ENCODE assay signal across 10 cellular contexts in the genomic region with DNA sequence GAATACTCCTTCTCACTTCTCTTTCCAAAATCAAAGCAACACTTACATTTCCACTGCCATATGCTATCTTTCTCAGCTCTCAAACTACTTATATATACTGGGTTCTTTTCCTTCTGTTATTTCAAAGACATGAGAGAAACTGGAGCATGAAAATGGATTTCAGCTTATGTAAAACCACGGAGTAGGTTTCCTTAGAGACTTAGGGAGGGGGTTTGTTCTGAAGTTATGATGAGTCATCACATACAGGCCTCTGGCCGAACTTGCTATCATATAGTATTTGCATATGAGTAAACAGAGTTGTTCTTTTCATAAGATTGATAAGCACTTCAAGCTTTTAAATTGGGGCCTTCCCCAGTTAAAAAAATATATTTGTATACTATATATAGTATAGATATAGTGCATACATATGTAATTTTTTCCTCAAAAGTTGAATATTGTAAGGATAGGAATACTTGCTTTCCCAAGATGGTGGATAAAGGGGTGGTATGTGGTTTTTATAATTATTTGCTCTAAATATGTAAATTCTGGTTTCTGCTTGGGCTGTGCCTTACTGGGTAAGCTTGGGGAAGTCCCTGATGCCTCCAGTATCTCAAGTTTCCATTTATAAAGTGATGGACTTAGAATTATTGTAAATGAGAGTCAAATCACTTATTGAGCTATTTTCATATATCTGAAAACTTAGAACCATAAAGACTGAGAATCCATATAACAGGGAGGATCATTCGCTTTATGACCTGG.
DNase-seq lines count a peak whose midpoint lies in the region; ATAC-seq and TF ChIP-seq lines count a peak whose summit lies in the region.
"Had no signal": no experiment of that assay in that cellular context is flagged by ENCODE, and none has a peak within 500 bp of the region (broad histone marks: within the 10 kb centered on the region; RNA-seq: fewer than 3 reads in every experiment).

No MANE protein-coding gene starts in this region.

- ATAC-seq in GM19351 (IDR thresholded peaks at IDR 0.05; ENCODE audit: unreplicated experiment) (peak; percentile 67), HG03378 (IDR thresholded peaks at IDR 0.05; ENCODE audit: unreplicated experiment) (peak; percentile 77), lower lobe of right lung (no peak), HG03196 (IDR thresholded peaks at IDR 0.05; ENCODE audit: unreplicated experiment) (no peak)

- H3K27ac ChIP-seq in parathyroid adenoma (no peak overlapping the region), lower lobe of right lung (no peak overlapping the region), WERI-Rb-1 (no peak overlapping the region)
- H3K27ac ChIP-seq: stomach had no signal

- H2AFZ ChIP-seq in parathyroid adenoma: peak overlapping the region; percentile 55

- DNase-seq in astrocyte of the hippocampus (ENCODE audit: low read depth, low spot score): peak; percentile 49
- no peak for DNase-seq in lower lobe of right lung
- DNase-seq in WERI-Rb-1: no peak
- DNase-seq: hypothalamus, stomach, T-helper 1 cell had no signal

- intact Hi-C loops in lower lobe of right lung (cut with DNase I): no loop called here

- TF ChIP-seq CTCF in parathyroid adenoma (IDR thresholded peaks at IDR 0.05) (no peak), lower lobe of right lung (IDR thresholded peaks at IDR 0.05) (no peak), WERI-Rb-1 (IDR thresholded peaks at IDR 0.05; ENCODE audit: low read depth, low read length) (no peak)

- no peak overlapping the region for H3K4me3 ChIP-seq in parathyroid adenoma (ENCODE audit: low read depth, low read length)
- H3K4me3 ChIP-seq in lower lobe of right lung: no peak overlapping the region
- H3K4me3 ChIP-seq in WERI-Rb-1 (ENCODE audit: low read depth, low read length): no peak overlapping the region
- H3K4me3 ChIP-seq: stomach had no signal

- H3K36me3 ChIP-seq in parathyroid adenoma (ENCODE audit: control insufficient read depth, insufficient read depth, low read length) (no peaks in the 10 kb centered on the region), lower lobe of right lung (no peaks in the 10 kb centered on the region), WERI-Rb-1 (no peaks in the 10 kb centered on the region)
- H3K36me3 ChIP-seq: stomach had no signal

- no peak overlapping the region for H3K4me2 ChIP-seq in parathyroid adenoma (ENCODE audit: low read length)

- no peaks in the 10 kb centered on the region for H3K79me2 ChIP-seq in parathyroid adenoma

- no peaks in the 10 kb centered on the region for H3K9me3 ChIP-seq in parathyroid adenoma (ENCODE audit: control insufficient read depth, low read length)
- H3K9me3 ChIP-seq in lower lobe of right lung: no peaks in the 10 kb centered on the region
- no peaks in the 10 kb centered on the region for H3K9me3 ChIP-seq in WERI-Rb-1 (ENCODE audit: severe bottlenecking)
- H3K9me3 ChIP-seq: stomach had no signal

- H3K9ac ChIP-seq in parathyroid adenoma: no peak overlapping the region

- no peaks in the 10 kb centered on the region for H3K4me1 ChIP-seq in parathyroid adenoma
- H3K4me1 ChIP-seq in lower lobe of right lung: no peaks in the 10 kb centered on the region

- H3K27me3 ChIP-seq in parathyroid adenoma (ENCODE audit: control insufficient read depth, insufficient read depth, low read length) (no peaks in the 10 kb centered on the region), lower lobe of right lung (ENCODE audit: low read depth) (no peaks in the 10 kb centered on the region), WERI-Rb-1 (ENCODE audit: insufficient read depth, low read depth, severe bottlenecking) (peaks cover 7% of the 10 kb centered on the region)
- H3K27me3 ChIP-seq: stomach had no signal

Comparison
In these comparisons a context has a peak if more than half of its experiments do, and no peak if none do; other contexts are left out.
1. ATAC-seq: peak in GM19351 (single experiment) and HG03378 (single experiment); none in lower lobe of right lung (0 of 2) and HG03196 (single experiment).